In the genomic region with DNA sequence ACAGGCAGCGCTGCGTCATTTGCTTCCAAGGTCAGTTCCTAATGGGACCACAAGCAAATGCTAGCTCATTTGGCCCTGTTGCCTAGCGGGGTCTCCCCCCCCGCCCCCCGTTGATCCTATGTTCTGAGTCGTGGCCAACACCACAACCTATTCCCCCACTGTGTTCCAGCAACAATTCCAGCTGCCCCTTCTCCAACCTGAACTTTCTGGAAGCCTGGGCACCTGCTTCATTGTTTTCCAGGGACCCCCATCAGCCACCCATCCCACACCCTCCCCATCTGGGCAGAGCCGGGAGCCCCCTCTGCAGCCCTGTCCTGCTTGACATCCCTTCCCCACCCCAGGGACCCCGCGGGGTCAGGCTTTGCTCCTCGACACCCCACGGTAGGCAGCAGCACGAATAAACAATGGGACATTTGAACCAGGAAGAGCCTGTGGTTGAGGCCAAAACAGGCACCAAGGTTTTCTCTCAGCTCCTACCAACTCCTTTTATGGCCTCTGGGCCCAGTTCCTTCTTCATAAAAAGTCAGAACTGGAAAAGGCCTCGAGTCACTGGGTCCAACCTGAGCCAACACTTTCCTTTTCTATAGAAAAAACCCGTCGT, we compare ENCODE assay signal across 8 cellular contexts. TPM values are rescaled to one million over a fixed set of nuclear protein-coding genes. Genes with fewer than 3 reads are reported as not detected.
DNase-seq lines count a peak whose midpoint lies in the region; ATAC-seq, FAIRE-seq and TF ChIP-seq lines count a peak whose summit lies in the region.

No MANE protein-coding gene starts in this region.

- H4K20me1 ChIP-seq in Karpas-422 (ENCODE audit: insufficient read depth, low read depth, low read length) (no peaks in the 10 kb centered on the region), GM12878 (ENCODE audit: control insufficient read depth, insufficient read depth) (no peaks in the 10 kb centered on the region), HepG2 (ENCODE audit: insufficient read depth, low read length) (no peaks in the 10 kb centered on the region)

- CTCF ChIA-PET in activated CD4-positive, alpha-beta T cell treated with anti-CD3 and anti-CD28 coated beads, Interleukin-2, amount 10 ng/mL, durations not matched to agents 7 days and 5 days (lab: Charles Lee): interaction anchor here (0.8 to 9.2 kb wide), 18 partner anchors 8 to 560 kb away, joined by 3 to 121 read pairs (median 4); a partner anchor contains a TSS
- CTCF ChIA-PET in GM12878 (lab: Yijun Ruan, JAX): interaction anchor here (0.6 to 12.7 kb wide), 27 partner anchors 8 to 173 kb away, joined by 3 to 494 read pairs (median 6); a partner anchor contains a TSS
- CTCF ChIA-PET in HepG2 (lab: Yijun Ruan, JAX; ENCODE audit: low intra/inter-chr PET ratio, low total read pairs): interaction anchor here (1.9 to 3.7 kb wide), 4 partner anchors 57 to 101 kb away, joined by 7 to 39 read pairs (median 11); no protein-coding TSS in a partner anchor

- 2% methylated on average over 11 of the region's 15 CpGs for WGBS in GM12878 (ENCODE audit: insufficient coverage, insufficient replicate concordance, low lambda C conversion rate, missing lambda C conversion rate)
- WGBS in HepG2 (ENCODE audit: low lambda C conversion rate): 33% methylated on average over 15 of the region's 15 CpGs
- WGBS in testis, 2 donors: 17 to 18% methylated on average over 12 to 15 of the region's 15 CpGs

- peak overlapping the region; percentile 72 for H3K4me3 Mint-ChIP-seq in activated CD4-positive, alpha-beta T cell treated with anti-CD3 and anti-CD28 coated beads, Interleukin-2, amount 10 ng/mL, durations not matched to agents 7 days and 5 days

- POLR2A ChIA-PET in activated CD4-positive, alpha-beta T cell treated with anti-CD3 and anti-CD28 coated beads, Interleukin-2, amount 10 ng/mL, durations not matched to agents 7 days and 5 days (lab: Charles Lee): interaction anchor here (0.6 to 1.7 kb wide), 4 partner anchors 29 to 100 kb away, joined by 3 to 6 read pairs (median 4); a partner anchor contains a TSS
- POLR2A ChIA-PET in GM12878 (lab: Charles Lee): interaction anchor here (0.9 to 8.0 kb wide), 15 partner anchors 8 to 172 kb away, joined by 3 to 247 read pairs (median 4); a partner anchor contains a TSS
- POLR2A ChIA-PET in HepG2 (lab: Yijun Ruan, JAX): interaction anchor here (0.9 to 2.1 kb wide), 10 partner anchors 8 to 149 kb away, joined by 3 to 14 read pairs (median 6); a partner anchor contains a TSS

- no peaks in the 10 kb centered on the region for H3K36me3 Mint-ChIP-seq in activated CD4-positive, alpha-beta T cell treated with anti-CD3 and anti-CD28 coated beads, Interleukin-2, amount 10 ng/mL, durations not matched to agents 7 days and 5 days (ENCODE audit: low read depth)

- H3K27ac ChIP-seq in Karpas-422 (ENCODE audit: low read length): peak overlapping the region; percentile 96
- peak overlapping the region; percentile 99 for H3K27ac ChIP-seq in GM12878 (ENCODE audit: control insufficient read depth, insufficient read depth)
- H3K27ac ChIP-seq in HepG2 (ENCODE audit: extremely low read length, insufficient read depth, low read length): peak overlapping the region; percentile 33
- H3K27ac ChIP-seq in testis: peak overlapping the region; percentile 85 to 86

- FAIRE-seq in GM12878 (lab: Jason Lieb, UNC): peak; percentile 18
- FAIRE-seq in HepG2 (lab: Jason Lieb, UNC): no peak

- DNase-seq in activated CD4-positive, alpha-beta T cell treated with anti-CD3 and anti-CD28 coated beads, Interleukin-2, amount 10 ng/mL, durations not matched to agents 7 days and 5 days: no peak
- DNase-seq in activated CD4-positive, alpha-beta T cell treated with anti-CD3 and anti-CD28 coated beads for 4 hours: no peak
- DNase-seq in Karpas-422 (no peak), GM12878 (ENCODE audit: low read depth, low spot score) (no peak), HepG2 (ENCODE audit: low spot score) (peak; percentile 42), testis (no peak), NCI-H524 (lab: John Stamatoyannopoulos, UW) (no peak), NCI-H2081 treated with DMSO at 0.1 percent for 48 hours (lab: John Stamatoyannopoulos, UW) (no peak)

- H3K27ac Mint-ChIP-seq in activated CD4-positive, alpha-beta T cell treated with anti-CD3 and anti-CD28 coated beads, Interleukin-2, amount 10 ng/mL, durations not matched to agents 7 days and 5 days: peak overlapping the region; percentile 97

- TF ChIP-seq EP300 in GM12878 (IDR thresholded peaks at IDR 0.05; ENCODE audit: borderline replicate concordance in 1 of 2, control insufficient read depth in 1 of 2, low read depth in 2 of 2, low read length in 2 of 2) (no peak), HepG2 (IDR thresholded peaks at IDR 0.05; ENCODE audit: low read depth in 2 of 2, low read length in 2 of 2) (no peak), HepG2 (CRISPR knock-in tag; IDR thresholded peaks at IDR 0.05; ENCODE audit: borderline replicate concordance) (no peak)

- BruUV-seq in GM12878 (replicated peaks; lab: Mats Ljungman, UMichigan) (TSS peak; percentile 96), HepG2 (replicated peaks; lab: Mats Ljungman, UMichigan) (no TSS peak)

- intact Hi-C loops in GM12878 (cut with micrococcal nuclease; ENCODE audit: unreplicated experiment): loop anchor here (1.0 to 2.0 kb wide), 3 partner anchors 49 to 102 kb away; a partner anchor contains a TSS
- intact Hi-C loops in HepG2 (cut with micrococcal nuclease; ENCODE audit: unreplicated experiment): loop anchor here (2.0 kb wide), 2 partner anchors 102 to 168 kb away; a partner anchor contains a TSS
- intact Hi-C loops in testis (cut with DNase I; ENCODE audit: low total_unique reads): loop anchor here (2.0 to 5.0 kb wide), 2 partner anchors 54 to 99 kb away; no protein-coding TSS in a partner anchor

- TF ChIP-seq POLR2A in GM12878 (IDR thresholded peaks at IDR 0.05; ENCODE audit: low read depth, low read length) (no peak), HepG2 (IDR thresholded peaks at IDR 0.05; ENCODE audit: insufficient read depth in 1 of 2, low read depth in 2 of 2, low read length in 2 of 2) (no peak), testis (IDR thresholded peaks at IDR 0.05) (no peak)

- no peak for TF ChIP-seq CTCF in GM12878 (IDR thresholded peaks at IDR 0.05 in 2 of 3, conservative IDR thresholded peaks at IDR 0.05 in 1 of 3; ENCODE audit: control insufficient read depth in 2 of 3, extremely low read depth in 1 of 3, insufficient read depth in 1 of 3, low read depth in 3 of 3, low read length in 3 of 3)
- no peak for TF ChIP-seq CTCF in HepG2 (CRISPR knock-in tag; IDR thresholded peaks at IDR 0.05)
- TF ChIP-seq CTCF in testis (IDR thresholded peaks at IDR 0.05): no peak

- H3K36me3 ChIP-seq in Karpas-422 (ENCODE audit: insufficient read depth, low read length) (no peaks in the 10 kb centered on the region), GM12878 (ENCODE audit: control insufficient read depth in 2 of 2, insufficient read depth in 2 of 2, low read length in 1 of 2) (no peaks in the 10 kb centered on the region), HepG2 (replicated peaks in 1 of 2; ENCODE audit: control insufficient read depth in 1 of 2, insufficient read depth in 2 of 2, low read length in 2 of 2) (no peaks in the 10 kb centered on the region), testis (ENCODE audit: low read depth, missing control alignments) (no peaks in the 10 kb centered on the region)

- H3K79me2 ChIP-seq in Karpas-422 (ENCODE audit: low read length) (no peaks in the 10 kb centered on the region), GM12878 (ENCODE audit: control insufficient read depth, insufficient read depth, low read length) (peaks cover 7% of the 10 kb centered on the region), HepG2 (ENCODE audit: insufficient read depth, low read length) (no peaks in the 10 kb centered on the region)

- in situ Hi-C loops in GM12878 (cut with MboI) (loop anchor here (5.0 kb wide), 1 partner anchor 59 kb away; no protein-coding TSS in a partner anchor), HepG2 (cut with HindIII; ENCODE audit: extremely low pct_ligation_motif_present, low pct_unique_long_range_greater_than_20kb) (loop anchor here (5.0 kb wide), 2 partner anchors 59 to 99 kb away; no protein-coding TSS in a partner anchor)

- H3K4me3 ChIP-seq in Karpas-422 (ENCODE audit: low read length) (peak overlapping the region; percentile 63), GM12878 (peak overlapping the region; percentile 78; the same call in 1 of the 2 replicates), HepG2 (replicated peaks in 1 of 3; ENCODE audit: insufficient read depth in 1 of 3, low read depth in 2 of 3, low read length in 3 of 3) (peak overlapping the region in 2 of 3 experiments; percentile 1 to 45; a peak in 1 of 6 replicates), testis (peak overlapping the region; percentile 46 to 59)

- H3K9me3 ChIP-seq in Karpas-422 (ENCODE audit: low read length) (no peaks in the 10 kb centered on the region), GM12878 (replicated peaks; ENCODE audit: control insufficient read depth, insufficient read depth, low read length) (no peaks in the 10 kb centered on the region), HepG2 (ENCODE audit: low read length) (no peaks in the 10 kb centered on the region), testis (no peaks in the 10 kb centered on the region)

- 0 out of 2 replicates have a peak overlapping the region, but pooled peaks have one; percentile 23 for H2AFZ ChIP-seq in Karpas-422 (ENCODE audit: low read length)
- H2AFZ ChIP-seq in GM12878 (ENCODE audit: control insufficient read depth, low read depth, low read length): peak overlapping the region; percentile 20
- H2AFZ ChIP-seq in HepG2 (ENCODE audit: low read length): no peak overlapping the region

- no peaks in the 10 kb centered on the region for H3K9me3 Mint-ChIP-seq in activated CD4-positive, alpha-beta T cell treated with anti-CD3 and anti-CD28 coated beads, Interleukin-2, amount 10 ng/mL, durations not matched to agents 7 days and 5 days

- H3K27me3 ChIP-seq in Karpas-422 (ENCODE audit: low read length) (no peaks in the 10 kb centered on the region), GM12878 (replicated peaks in 1 of 2; ENCODE audit: control insufficient read depth in 2 of 2, insufficient read depth in 2 of 2, low read length in 1 of 2) (no peaks in the 10 kb centered on the region), HepG2 (ENCODE audit: control insufficient read depth in 1 of 2, insufficient read depth in 2 of 2, low read length in 2 of 2) (peaks cover 3 to 8% of the 10 kb centered on the region in 2 experiments; a peak in 2 of 5 replicates), testis (no peaks in the 10 kb centered on the region)

- RAD21 ChIA-PET in GM12878 (lab: Charles Lee; ENCODE audit: unreplicated experiment): interaction anchor here (1.0 to 8.9 kb wide), 22 partner anchors 8 to 173 kb away, joined by 3 to 353 read pairs (median 8); a partner anchor contains a TSS

- SMC1A ChIA-PET in GM12878 (lab: Charles Lee; ENCODE audit: uncharacterized antibody, unreplicated experiment): interaction anchor here (0.9 to 10.8 kb wide), 18 partner anchors 12 to 166 kb away, joined by 3 to 255 read pairs (median 4); a partner anchor contains a TSS

- TF ChIP-seq RAD21 in GM12878 (IDR thresholded peaks at IDR 0.05; ENCODE audit: insufficient read depth, low read depth, low read length) (no peak), HepG2 (CRISPR knock-in tag; IDR thresholded peaks at IDR 0.05) (no peak)

- H3K4me1 ChIP-seq in Karpas-422 (ENCODE audit: low read length): peaks cover 45% of the 10 kb centered on the region
- H3K4me1 ChIP-seq in GM12878 (ENCODE audit: control insufficient read depth, insufficient read depth, low read length): peaks cover 29% of the 10 kb centered on the region
- peaks cover 69% of the 10 kb centered on the region for H3K4me1 ChIP-seq in HepG2 (ENCODE audit: insufficient read depth, low read length)
- H3K4me1 ChIP-seq in testis: peaks cover 34% of the 10 kb centered on the region

- H3K27me3 Mint-ChIP-seq in activated CD4-positive, alpha-beta T cell treated with anti-CD3 and anti-CD28 coated beads, Interleukin-2, amount 10 ng/mL, durations not matched to agents 7 days and 5 days: no peaks in the 10 kb centered on the region

- no peaks in the 10 kb centered on the region for H3K9me2 ChIP-seq in Karpas-422 (replicated peaks; ENCODE audit: insufficient read depth, low read length)

- no peak; the same call in 2 of the 3 replicates for ATAC-seq in GM12878
- peak; percentile 5 for ATAC-seq in HepG2

- H3K4me2 ChIP-seq in Karpas-422 (ENCODE audit: low read depth, low read length, poor library complexity, severe bottlenecking): peak overlapping the region; percentile 77
- H3K4me2 ChIP-seq in GM12878 (ENCODE audit: control insufficient read depth, insufficient read depth): peak overlapping the region; percentile 67
- peak overlapping the region; percentile 72 for H3K4me2 ChIP-seq in HepG2 (ENCODE audit: low read depth, low read length)

- peaks cover 64% of the 10 kb centered on the region for H3K4me1 Mint-ChIP-seq in activated CD4-positive, alpha-beta T cell treated with anti-CD3 and anti-CD28 coated beads, Interleukin-2, amount 10 ng/mL, durations not matched to agents 7 days and 5 days

- H3K9ac ChIP-seq in Karpas-422 (ENCODE audit: low read length): peak overlapping the region; percentile 86
- peak overlapping the region; percentile 87 for H3K9ac ChIP-seq in GM12878 (ENCODE audit: control insufficient read depth, insufficient read depth, low read length)
- peak overlapping the region; percentile 60 for H3K9ac ChIP-seq in HepG2 (ENCODE audit: insufficient read depth, low read depth, low read length)

RNA-seq across cellular contexts. Expression of a gene that starts 20.5 kb away (rescaled TPM):
- not detected for total RNA-seq in activated CD4-positive, alpha-beta T cell treated with anti-CD3 and anti-CD28 coated beads, Interleukin-2, amount 10 ng/mL, durations not matched to agents 7 days and 5 days
- total RNA-seq in Karpas-422 (2014; rRNA removed; shearing (Covaris generic); ENCODE audit: low replicate concordance): not detected in 2 replicates
- total RNA-seq in GM12878 (2013; cell fraction: nucleolus; rRNA removed): not detected in 2 replicates
- total RNA-seq in GM12878 (2014; rRNA removed) (not detected in 2 replicates), GM12878 (2014; rRNA removed; fragmentation: Illumina TruSeq; extraction: Trizol) (not detected in 2 replicates), GM12878 (2021) (not detected in 2 replicates), HepG2 (2016; rRNA removed; fragmentation: Illumina TruSeq; extraction: Trizol) (not detected in 2 replicates), testis (100 to 1,000 TPM in 1 of 2 donors, 10 to 100 TPM in 1; 84.4 to 248 TPM)
- not detected for polyA plus RNA-seq in GM12878 (2011; ENCODE audit: low read depth)
- polyA plus RNA-seq in GM12878 (2011; rRNA removed) (not detected in 2 replicates), GM12878 (2014; fragmentation: Illumina TruSeq; extraction: Trizol) (not detected in 2 replicates), GM12878 (2014; fragmentation: Nextera tagmentation; extraction: Ambion mirVana) (not detected), GM12878 (2014; rRNA removed) (not detected in 2 replicates), GM12878 (2016; fragmentation: Nextera tagmentation; extraction: Ambion mirVana) (not detected), HepG2 (2011; rRNA removed) (not detected in 2 replicates), testis (ENCODE audit: insufficient read depth, low read depth, low replicate concordance) (166 TPM)
- not detected in 2 replicates for polyA plus RNA-seq in GM12878 (2011; cell fraction: cytosol; rRNA removed)
- polyA plus RNA-seq in GM12878 (2011; cell fraction: nucleus; rRNA removed): not detected in 2 replicates
- 0.11 TPM in 1 of 2 replicates, not detected in the other for polyA plus RNA-seq in GM12878 (2012)
- polyA minus RNA-seq in GM12878 (2011; rRNA and poly(A)+ RNA removed): not detected in 2 replicates
- polyA minus RNA-seq in GM12878 (2011; cell fraction: cytosol; rRNA and poly(A)+ RNA removed): not detected in 2 replicates
- polyA minus RNA-seq in GM12878 (2011; cell fraction: nucleus; rRNA and poly(A)+ RNA removed): not detected in 2 replicates
- not detected in 2 replicates for total RNA-seq in HepG2 (2016; cell fraction: cytosol; rRNA removed; fragmentation: Illumina TruSeq; extraction: Trizol; ENCODE audit: low read depth)
- total RNA-seq in HepG2 (2016; cell fraction: insoluble cytoplasmic fraction; rRNA removed; fragmentation: Illumina TruSeq; extraction: Trizol): not detected in 2 replicates
- not detected in 2 replicates for total RNA-seq in HepG2 (2016; cell fraction: membrane; rRNA removed; fragmentation: Illumina TruSeq; extraction: Trizol)
- not detected in 2 replicates for total RNA-seq in HepG2 (2016; cell fraction: nucleus; rRNA removed; fragmentation: Illumina TruSeq; extraction: Trizol)
- polyA plus RNA-seq in HepG2 (2011; cell fraction: cytosol; rRNA removed): not detected in 2 replicates
- polyA plus RNA-seq in HepG2 (2011; cell fraction: nucleus; rRNA removed): not detected in 2 replicates
- not detected in 2 replicates for polyA plus RNA-seq in HepG2 (2012)
- polyA plus RNA-seq in HepG2 (2016; cell fraction: cytosol; fragmentation: Illumina TruSeq; extraction: Trizol; ENCODE audit: low read depth): not detected in 2 replicates
- not detected in 2 replicates for polyA plus RNA-seq in HepG2 (2016; cell fraction: insoluble cytoplasmic fraction; fragmentation: Illumina TruSeq; extraction: Trizol; ENCODE audit: low read depth)
- not detected in 2 replicates for polyA plus RNA-seq in HepG2 (2016; cell fraction: membrane; fragmentation: Illumina TruSeq; extraction: Trizol; ENCODE audit: low read depth)
- not detected in 2 replicates for polyA plus RNA-seq in HepG2 (2016; cell fraction: nucleus; fragmentation: Illumina TruSeq; extraction: Trizol; ENCODE audit: insufficient read depth, low read depth)
- polyA minus RNA-seq in HepG2 (2011; rRNA and poly(A)+ RNA removed; ENCODE audit: low replicate concordance): not detected in 2 replicates
- not detected in 2 replicates for polyA minus RNA-seq in HepG2 (2011; cell fraction: cytosol; rRNA and poly(A)+ RNA removed)
- polyA minus RNA-seq in HepG2 (2011; cell fraction: nucleus; rRNA and poly(A)+ RNA removed): not detected in 2 replicates

Comparison
In these comparisons a context has a peak if more than half of its experiments do, and no peak if none do; other contexts are left out.
1. H3K27ac ChIP-seq: peak in every context shown above with its lines; median percentile 99 in GM12878; 96 in Karpas-422; 86 in testis; 33 in HepG2.
2. H3K4me3 ChIP-seq: peak in every context shown above with its lines; median percentile 78 in GM12878; 63 in Karpas-422; 52 in testis; 23 in HepG2.
3. RNA of a gene that starts 20.5 kb away (total RNA-seq): 84.4 to 248 TPM in testis; not detected in activated CD4-positive, alpha-beta T cell treated with anti-CD3 and anti-CD28 coated beads, Interleukin-2, amount 10 ng/mL, durations not matched to agents 7 days and 5 days, not detected in Karpas-422, not detected in GM12878 and not detected in HepG2; every median in the first group is over 10 times any median in the second.
4. Peak in every context shown above with its lines, with median percentiles within 50 percentile points of each other: H3K4me2 ChIP-seq and H3K9ac ChIP-seq.